In genomic region chr19:51593138-51593890, GRCh38 we compare ENCODE assay signal across 8 cellular contexts. TPM values are rescaled to one million over a fixed set of nuclear protein-coding genes. Genes with fewer than 3 reads are reported as not detected.
A peak's percentile ranks its signal among the peaks of the same experiment; 100 is the strongest.
DNase-seq lines count a peak whose midpoint lies in the region; ATAC-seq and TF ChIP-seq lines count a peak whose summit lies in the region.

No MANE protein-coding gene starts in this region.

- TF ChIP-seq CTCF in CD8-positive, alpha-beta T cell (IDR thresholded peaks at IDR 0.05) = no peak
- TF ChIP-seq CTCF in NB4 (IDR thresholded peaks at IDR 0.05; ENCODE audit: low read depth, low read length) = no peak
- TF ChIP-seq CTCF in neural progenitor cell (IDR thresholded peaks at IDR 0.05) = no peak

- peaks cover 11% of the 10 kb centered on the region for H3K36me3 Mint-ChIP-seq in CD8-positive, alpha-beta T cell
- H3K36me3 Mint-ChIP-seq in neural progenitor cell = peaks cover 7% of the 10 kb centered on the region

- DNase-seq in CD8-positive, alpha-beta T cell = no peak
- DNase-seq in NB4 (ENCODE audit: low read depth) (no peak), neural progenitor cell (ENCODE audit: low spot score) (no peak), NAMALWA (ENCODE audit: low spot score) (no peak), HK-2 (ENCODE audit: unreplicated experiment) (no peak)
- no peak for DNase-seq in central memory CD4-positive, alpha-beta T cell

- H3K27ac ChIP-seq in CD8-positive, alpha-beta T cell (ENCODE audit: low read depth, low read length) = peak overlapping the region; percentile 50
- H3K27ac ChIP-seq in ectodermal cell (ENCODE audit: insufficient read depth, low read depth, low read length, poor library complexity, severe bottlenecking) (no peak overlapping the region), neural progenitor cell (no peak overlapping the region)

- no peaks in the 10 kb centered on the region for H3K36me3 ChIP-seq in CD8-positive, alpha-beta T cell (ENCODE audit: insufficient read depth, low read length)
- H3K36me3 ChIP-seq in ectodermal cell (ENCODE audit: control insufficient read depth, insufficient read depth, low read length) = no peaks in the 10 kb centered on the region
- H3K36me3 ChIP-seq in neural progenitor cell = no peaks in the 10 kb centered on the region

- H3K4me3 ChIP-seq in CD8-positive, alpha-beta T cell (ENCODE audit: low read depth, low read length) = peak overlapping the region; percentile 98
- peak overlapping the region; percentile 81 for H3K4me3 ChIP-seq in NB4 (ENCODE audit: low read depth, low read length)
- peak overlapping the region; percentile 66 for H3K4me3 ChIP-seq in ectodermal cell (ENCODE audit: insufficient read depth, low read depth, low read length)
- H3K4me3 ChIP-seq in neural progenitor cell = peak overlapping the region; percentile 56

- H3K79me2 ChIP-seq in neural progenitor cell (ENCODE audit: low read depth) = no peaks in the 10 kb centered on the region

- intact Hi-C loops in CD8-positive, alpha-beta T cell (cut with DNase I, micrococcal nuclease) = loop anchor here in 1 of 2 experiments (5.0 to 10.0 kb wide), 3 partner anchors 199 to 1929 kb away; partner anchors contain the start of genes C19orf84 and ZNF649

- H2AFZ ChIP-seq in neural progenitor cell (replicated peaks) = peak overlapping the region; percentile 32

- H3F3A ChIP-seq in neural progenitor cell (ENCODE audit: low read depth) = no peaks in the 10 kb centered on the region

- H3K4me1 Mint-ChIP-seq in CD8-positive, alpha-beta T cell (ENCODE audit: low read depth) = peaks cover 27% of the 10 kb centered on the region
- peaks cover 14% of the 10 kb centered on the region for H3K4me1 Mint-ChIP-seq in neural progenitor cell

- no peaks in the 10 kb centered on the region for H4K20me1 ChIP-seq in neural progenitor cell (ENCODE audit: low read depth)

- peak overlapping the region; percentile 99 for H3K4me3 Mint-ChIP-seq in CD8-positive, alpha-beta T cell
- H3K4me3 Mint-ChIP-seq in neural progenitor cell = peak overlapping the region; percentile 91

- peaks cover 18% of the 10 kb centered on the region for H3K4me1 ChIP-seq in CD8-positive, alpha-beta T cell (ENCODE audit: insufficient read depth, low read length)
- H3K4me1 ChIP-seq in ectodermal cell (ENCODE audit: control insufficient read depth, insufficient read depth, low read length) (no peaks in the 10 kb centered on the region), neural progenitor cell (no peaks in the 10 kb centered on the region)

- CTCF ChIA-PET in CD8-positive, alpha-beta T cell (lab: Charles Lee) = interaction anchor here (1.5 to 2.1 kb wide), 2 partner anchors 10 to 12 kb away, joined by 3 to 5 read pairs; no protein-coding TSS in a partner anchor

- H3K27ac Mint-ChIP-seq in CD8-positive, alpha-beta T cell = peak overlapping the region; percentile 60
- no peak overlapping the region for H3K27ac Mint-ChIP-seq in neural progenitor cell

- ATAC-seq in CD8-positive, alpha-beta T cell = no peak
- no peak for ATAC-seq in HG03520 (IDR thresholded peaks at IDR 0.05; ENCODE audit: unreplicated experiment)

- no peaks in the 10 kb centered on the region for H3K27me3 ChIP-seq in CD8-positive, alpha-beta T cell (ENCODE audit: insufficient read depth, low read length)
- H3K27me3 ChIP-seq in ectodermal cell (ENCODE audit: control insufficient read depth, insufficient read depth, low read length, poor library complexity, severe bottlenecking) (no peaks in the 10 kb centered on the region), neural progenitor cell (no peaks in the 10 kb centered on the region)

- WGBS in ectodermal cell, 2 experiments = 54 to 66% methylated on average over 9 to 10 of the region's 10 CpGs

- no peak for TF ChIP-seq POLR2A in NB4 (IDR thresholded peaks at IDR 0.05; ENCODE audit: extremely low read depth, insufficient read length)

- peaks cover 10% of the 10 kb centered on the region for H3K9me3 Mint-ChIP-seq in CD8-positive, alpha-beta T cell
- H3K9me3 Mint-ChIP-seq in neural progenitor cell = peaks cover 1% of the 10 kb centered on the region

- peaks cover 5% of the 10 kb centered on the region for H3K27me3 Mint-ChIP-seq in CD8-positive, alpha-beta T cell (ENCODE audit: low read depth)
- H3K27me3 Mint-ChIP-seq in neural progenitor cell (ENCODE audit: insufficient read depth, low read depth) = no peaks in the 10 kb centered on the region

- POLR2A ChIA-PET in CD8-positive, alpha-beta T cell (lab: Charles Lee) = no interaction called here

- H3K9ac ChIP-seq in neural progenitor cell = no peak overlapping the region

- peak overlapping the region; percentile 69 for H3K4me2 ChIP-seq in neural progenitor cell

- H3K9me3 ChIP-seq in CD8-positive, alpha-beta T cell (ENCODE audit: low read length) = peaks cover 1% of the 10 kb centered on the region
- H3K9me3 ChIP-seq in ectodermal cell (ENCODE audit: control insufficient read depth, low read length) = no peaks in the 10 kb centered on the region
- H3K9me3 ChIP-seq in neural progenitor cell (ENCODE audit: low read depth) = peaks cover 4% of the 10 kb centered on the region

RNA-seq across cellular contexts. Expression of gene ZNF175, which starts 22.2 kb away (rescaled TPM):
- total RNA-seq in CD8-positive, alpha-beta T cell = 1 to 10 TPM in 1 of 2 experiments, under 1 TPM in 1; 0.84 to 1.4 TPM
- polyA plus RNA-seq in ectodermal cell (2013, experiment 1 of 4) = 13.3 TPM
- polyA plus RNA-seq in ectodermal cell (2013, experiment 2 of 4) = 12.3 TPM
- 6.8 TPM for polyA plus RNA-seq in ectodermal cell (2013, experiment 3 of 4)
- polyA plus RNA-seq in ectodermal cell (2013, experiment 4 of 4) = 10.4 TPM
- 5.0 and 8.1 TPM in 2 replicates for total RNA-seq in neural progenitor cell (ENCODE audit: low replicate concordance)

RNA-seq across cellular contexts. Expression of gene SIGLEC5, which starts 36.9 kb away (rescaled TPM):
- total RNA-seq in CD8-positive, alpha-beta T cell = not detected
- polyA plus RNA-seq in ectodermal cell (2013, experiment 1 of 4) = not detected
- not detected for polyA plus RNA-seq in ectodermal cell (2013, experiment 2 of 4)
- polyA plus RNA-seq in ectodermal cell (2013, experiment 3 of 4) = not detected
- not detected for polyA plus RNA-seq in ectodermal cell (2013, experiment 4 of 4)
- total RNA-seq in neural progenitor cell (ENCODE audit: low replicate concordance) = not detected in 2 replicates

RNA-seq across cellular contexts. Expression of gene SIGLEC14, which starts 53.3 kb away (rescaled TPM):
- total RNA-seq in CD8-positive, alpha-beta T cell = not detected
- polyA plus RNA-seq in ectodermal cell (2013, experiment 1 of 4) = not detected
- not detected for polyA plus RNA-seq in ectodermal cell (2013, experiment 2 of 4)
- polyA plus RNA-seq in ectodermal cell (2013, experiment 3 of 4) = not detected
- not detected for polyA plus RNA-seq in ectodermal cell (2013, experiment 4 of 4)
- not detected in 2 replicates for total RNA-seq in neural progenitor cell (ENCODE audit: low replicate concordance)
